Comparison of ENCODE assay signal across 22 cellular contexts in the genomic region with DNA sequence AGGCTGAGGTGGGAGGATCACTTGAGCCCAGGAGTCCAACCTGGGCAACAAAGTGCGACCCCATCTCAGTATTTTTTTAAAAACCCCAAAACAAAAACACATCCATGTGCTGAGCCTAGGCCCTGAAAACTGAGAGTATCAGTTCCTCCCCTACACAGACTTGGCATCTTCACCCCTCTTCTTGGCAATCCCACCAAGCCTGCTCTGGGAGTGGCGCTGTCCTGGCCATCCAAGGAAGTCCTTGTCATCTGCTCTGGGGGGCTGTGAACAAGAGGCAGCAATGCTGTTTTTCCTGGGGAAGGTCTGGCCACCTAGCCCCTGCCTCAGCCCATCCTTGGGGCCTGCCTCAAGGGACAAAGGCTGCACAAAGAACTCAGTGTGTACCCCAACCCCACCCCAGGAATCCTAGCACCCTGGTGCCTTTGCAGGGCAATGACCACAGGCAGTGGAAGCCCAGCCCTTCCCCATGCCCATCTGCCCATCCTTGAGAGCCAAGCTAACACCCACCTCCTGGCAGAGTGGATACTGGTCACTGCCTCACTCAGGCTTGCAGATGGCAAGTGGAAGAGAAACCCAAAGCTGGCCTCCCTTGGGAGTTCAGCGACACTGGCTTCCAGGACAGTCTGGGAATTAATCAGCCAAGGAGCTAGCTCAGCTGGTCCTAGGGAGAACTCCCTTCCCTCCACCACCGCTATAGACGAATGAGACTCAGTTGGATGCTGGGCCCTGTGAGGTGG.
"Had no signal": no experiment of that assay in that cellular context is flagged by ENCODE, and none has a peak within 500 bp of the region (broad histone marks: within the 10 kb centered on the region; RNA-seq: fewer than 3 reads in every experiment).

No MANE protein-coding gene starts in this region.

- H3K4me3 ChIP-seq: breast epithelium, MG63, SJSA1 had no signal

- H3K27me3 ChIP-seq: breast epithelium, MG63, SJSA1 had no signal

- H3K36me3 ChIP-seq: breast epithelium, MG63 had no signal

- H3K27ac Mint-ChIP-seq: activated B cell treated with CpG ODN at 0.5 μM for 24 hours; activated CD4-positive, alpha-beta T cell treated with anti-CD3 and anti-CD28 coated beads, Interleukin-2, amount 10 ng/mL, durations not matched to agents 24 days and 14 days; activated CD8-positive, alpha-beta memory T cell treated with anti-CD3 and anti-CD28 coated beads, Interleukin-2, amount 10 ng/mL, durations not matched to agents 7 days and 5 days; activated naive CD4-positive, alpha-beta T cell treated with anti-CD3 and anti-CD28 coated beads, Interleukin-2, amount 50 U/mL, for 24 hours; activated T-helper 1 cell treated with anti-CD3 and anti-CD28 coated beads, Interleukin-12 subunit alpha, Interleukin-12 subunit beta, Interleukin-2, Interleukin-4 antibody, amounts not matched to agents 30 ng/mL and 10 ng/mL and 1 ng/mL, durations not matched to agents 14 hours and 24 hours and 36 hours had no signal

- H3K4me1 Mint-ChIP-seq: activated B cell treated with CpG ODN at 0.5 μM for 24 hours; activated CD4-positive, alpha-beta T cell treated with anti-CD3 and anti-CD28 coated beads, Interleukin-2, amount 10 ng/mL, durations not matched to agents 24 days and 14 days; activated CD8-positive, alpha-beta memory T cell treated with anti-CD3 and anti-CD28 coated beads, Interleukin-2, amount 10 ng/mL, durations not matched to agents 7 days and 5 days; activated naive CD4-positive, alpha-beta T cell treated with anti-CD3 and anti-CD28 coated beads, Interleukin-2, amount 50 U/mL, for 24 hours had no signal

- H3K27me3 Mint-ChIP-seq: activated B cell treated with CpG ODN at 0.5 μM for 24 hours; activated CD4-positive, alpha-beta T cell treated with anti-CD3 and anti-CD28 coated beads, Interleukin-2, amount 10 ng/mL, durations not matched to agents 24 days and 14 days; activated CD8-positive, alpha-beta memory T cell treated with anti-CD3 and anti-CD28 coated beads, Interleukin-2, amount 10 ng/mL, durations not matched to agents 7 days and 5 days; activated naive CD4-positive, alpha-beta T cell treated with anti-CD3 and anti-CD28 coated beads, Interleukin-2, amount 50 U/mL, for 24 hours; activated T-cell treated with anti-CD3 and anti-CD28 coated beads, Interleukin-2, amount 50 U/mL, for 24 hours had no signal

- H3K4me3 Mint-ChIP-seq: activated B cell treated with CpG ODN at 0.5 μM for 24 hours; activated CD4-positive, alpha-beta T cell treated with anti-CD3 and anti-CD28 coated beads, Interleukin-2, amount 10 ng/mL, durations not matched to agents 24 days and 14 days; activated CD8-positive, alpha-beta memory T cell treated with anti-CD3 and anti-CD28 coated beads, Interleukin-2, amount 10 ng/mL, durations not matched to agents 7 days and 5 days; activated naive CD4-positive, alpha-beta T cell treated with anti-CD3 and anti-CD28 coated beads, Interleukin-2, amount 50 U/mL, for 24 hours; activated T-cell treated with anti-CD3 and anti-CD28 coated beads, Interleukin-2, amount 50 U/mL, for 24 hours; activated T-helper 1 cell treated with anti-CD3 and anti-CD28 coated beads, Interleukin-12 subunit alpha, Interleukin-12 subunit beta, Interleukin-2, Interleukin-4 antibody, amounts not matched to agents 30 ng/mL and 10 ng/mL and 1 ng/mL, durations not matched to agents 14 hours and 24 hours and 36 hours had no signal

- DNase-seq: activated B cell treated with CpG ODN at 0.5 μM for 24 hours; activated CD4-positive, alpha-beta T cell treated with anti-CD3 and anti-CD28 coated beads for 1 hour; activated CD4-positive, alpha-beta T cell treated with anti-CD3 and anti-CD28 coated beads, Interleukin-2, amount 10 ng/mL, durations not matched to agents 24 days and 14 days; activated CD4-positive, alpha-beta T cell treated with anti-CD3 and anti-CD28 coated beads, Interleukin-2, amount 50 U/mL, for 48 hours; activated CD8-positive, alpha-beta memory T cell treated with anti-CD3 and anti-CD28 coated beads, Interleukin-2, amount 10 ng/mL, durations not matched to agents 7 days and 5 days; activated effector memory CD4-positive, alpha-beta T cell treated with Interleukin-2 at 50 U/mL for 16 hours; activated naive CD4-positive, alpha-beta T cell; activated T-cell treated with anti-CD3 and anti-CD28 coated beads, Interleukin-2, amount 50 U/mL, for 24 hours; MG63; MV-4-11; NCI-H1105; NCI-H1436 treated with DMSO at 0.1 percent for 48 hours; NCI-H187; NCI-H2081; NCI-H526 treated with DMSO at 0.1 percent for 48 hours; SHP77; SW 1271; T-helper 9 cell had no signal

- H3K27ac ChIP-seq: breast epithelium, SJSA1 had no signal

- H3K9me3 ChIP-seq: breast epithelium, MG63, SJSA1 had no signal

- H3K4me1 ChIP-seq: breast epithelium, SJSA1 had no signal

- H3K9me3 Mint-ChIP-seq: activated B cell treated with CpG ODN at 0.5 μM for 24 hours; activated CD4-positive, alpha-beta T cell treated with anti-CD3 and anti-CD28 coated beads, Interleukin-2, amount 10 ng/mL, durations not matched to agents 24 days and 14 days; activated naive CD4-positive, alpha-beta T cell treated with anti-CD3 and anti-CD28 coated beads, Interleukin-2, amount 50 U/mL, for 24 hours; activated T-cell treated with anti-CD3 and anti-CD28 coated beads, Interleukin-2, amount 50 U/mL, for 24 hours; activated T-helper 1 cell treated with anti-CD3 and anti-CD28 coated beads, Interleukin-12 subunit alpha, Interleukin-12 subunit beta, Interleukin-2, Interleukin-4 antibody, amounts not matched to agents 30 ng/mL and 10 ng/mL and 1 ng/mL, durations not matched to agents 14 hours and 24 hours and 36 hours had no signal
